In genomic region chr4:97150966-97151365, GRCh38 we compare ENCODE assay signal across 25 cellular contexts.
"Had no signal": no experiment of that assay in that cellular context is flagged by ENCODE, and none has a peak within 500 bp of the region (broad histone marks: within the 10 kb centered on the region; RNA-seq: fewer than 3 reads in every experiment).

No MANE protein-coding gene starts in this region.

- DNase-seq: activated B cell treated with CpG ODN at 0.5 μM for 24 hours; activated CD4-positive, alpha-beta T cell treated with anti-CD3 and anti-CD28 coated beads for 36 hours; activated CD4-positive, alpha-beta T cell treated with anti-CD3 and anti-CD28 coated beads, Interleukin-2, amount 50 U/mL, for 4 hours; activated CD8-positive, alpha-beta memory T cell treated with anti-CD3 and anti-CD28 coated beads for 24 hours; activated CD8-positive, alpha-beta memory T cell treated with anti-CD3 and anti-CD28 coated beads, Interleukin-2, amount 50 U/mL, for 4 hours; activated naive CD4-positive, alpha-beta T cell; activated T-cell treated with anti-CD3 and anti-CD28 coated beads, Interleukin-2, amount 50 U/mL, for 24 hours; adrenal gland; endodermal cell; erythroblast; foreskin fibroblast; kidney; naive B cell; nucleus accumbens; small intestine; stimulated activated CD4-positive, alpha-beta T cell treated with anti-CD3 and anti-CD28 coated beads, Interleukin-2, amount 100 ng/mL, for 48 hours; stimulated activated CD8-positive, alpha-beta memory T cell treated with anti-CD3 and anti-CD28 coated beads, Interleukin-4, amount 100 ng/mL, for 48 hours; stimulated activated naive B cell treated with anti-CD40 and anti-IgM and Interleukin-4, amounts not matched to agents 10 μg/mL and 1 μg/mL and 100 μg/mL, for 72 hours; transverse colon had no signal

- FAIRE-seq: small intestine, urothelium cell line had no signal

- ATAC-seq: activated CD4-positive, alpha-beta T cell treated with anti-CD3 and anti-CD28 coated beads for 36 hours; left lobe of liver; sciatic nerve; stimulated activated naive B cell treated with anti-CD40 and anti-IgM and Interleukin-4, amounts not matched to agents 10 μg/mL and 1 μg/mL and 100 μg/mL, for 72 hours had no signal

- H3K4me3 ChIP-seq: adrenal gland, ascending aorta, coronary artery, lung, transverse colon had no signal
